Comparison of ENCODE assay signal across 13 cellular contexts in the genomic region with DNA sequence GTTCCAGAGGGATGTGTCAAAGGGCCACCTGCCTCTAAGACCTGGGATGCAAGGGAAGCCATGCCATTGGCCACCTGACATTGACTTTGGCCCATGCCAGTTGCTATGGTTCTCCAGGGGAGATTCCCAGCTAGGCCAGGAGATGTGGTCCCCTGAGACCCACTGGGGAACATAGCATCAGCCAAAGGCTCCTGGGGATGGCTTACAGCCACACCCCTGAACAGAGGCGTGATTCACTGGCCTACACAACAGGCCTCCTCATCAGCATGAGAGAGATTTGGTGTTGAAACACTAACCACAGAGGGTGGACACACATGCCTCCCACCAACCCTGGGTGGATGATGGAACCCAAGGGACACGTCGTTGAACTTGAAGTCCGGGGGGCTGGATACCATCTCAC.
"Had no signal": no experiment of that assay in that cellular context is flagged by ENCODE, and none has a peak within 500 bp of the region (broad histone marks: within the 10 kb centered on the region; RNA-seq: fewer than 3 reads in every experiment).

No MANE protein-coding gene starts in this region.

- H3K9me3 ChIP-seq: left ventricle myocardium inferior, mucosa of descending colon, tibial artery had no signal

- H3K4me3 ChIP-seq: left ventricle myocardium inferior, mucosa of descending colon, tibial artery had no signal

- H3K36me3 ChIP-seq: left ventricle myocardium inferior had no signal

- ATAC-seq: mucosa of descending colon; natural killer cell treated with Interleukin-12 subunit alpha and Interleukin-12 subunit beta and Interleukin-15 and Interleukin-18, amount 100 ng/mL, for 72 hours; stimulated activated naive B cell treated with anti-CD40 and anti-IgM and Interleukin-4, amounts not matched to agents 10 μg/mL and 1 μg/mL and 100 μg/mL, for 72 hours had no signal

- H3K27ac ChIP-seq: epithelial cell of prostate, left ventricle myocardium inferior, tibial artery had no signal

- H3K4me1 ChIP-seq: left ventricle myocardium inferior, tibial artery had no signal

- DNase-seq: activated CD4-positive, alpha-beta T cell treated with anti-CD3 and anti-CD28 coated beads, Interleukin-2, amount 50 U/mL, for 1 hour; activated CD4-positive, CD25-positive, alpha-beta regulatory T cell; activated CD8-positive, alpha-beta memory T cell treated with anti-CD3 and anti-CD28 coated beads for 24 hours; activated naive CD4-positive, alpha-beta T cell; anterior cingulate cortex; left ventricle myocardium inferior; mucosa of descending colon; nucleus accumbens; stimulated activated CD4-positive, alpha-beta T cell treated with anti-CD3 and anti-CD28 coated beads, Interleukin-4, amount 100 ng/mL, for 1 hour; stimulated activated naive B cell treated with anti-CD40 and anti-IgM and Interleukin-4, amounts not matched to agents 10 μg/mL and 1 μg/mL and 100 μg/mL, for 72 hours; tibial artery had no signal

- H3K27me3 ChIP-seq: tibial artery had no signal
